Comparison of ENCODE assay signal across 16 cellular contexts in the genomic region with DNA sequence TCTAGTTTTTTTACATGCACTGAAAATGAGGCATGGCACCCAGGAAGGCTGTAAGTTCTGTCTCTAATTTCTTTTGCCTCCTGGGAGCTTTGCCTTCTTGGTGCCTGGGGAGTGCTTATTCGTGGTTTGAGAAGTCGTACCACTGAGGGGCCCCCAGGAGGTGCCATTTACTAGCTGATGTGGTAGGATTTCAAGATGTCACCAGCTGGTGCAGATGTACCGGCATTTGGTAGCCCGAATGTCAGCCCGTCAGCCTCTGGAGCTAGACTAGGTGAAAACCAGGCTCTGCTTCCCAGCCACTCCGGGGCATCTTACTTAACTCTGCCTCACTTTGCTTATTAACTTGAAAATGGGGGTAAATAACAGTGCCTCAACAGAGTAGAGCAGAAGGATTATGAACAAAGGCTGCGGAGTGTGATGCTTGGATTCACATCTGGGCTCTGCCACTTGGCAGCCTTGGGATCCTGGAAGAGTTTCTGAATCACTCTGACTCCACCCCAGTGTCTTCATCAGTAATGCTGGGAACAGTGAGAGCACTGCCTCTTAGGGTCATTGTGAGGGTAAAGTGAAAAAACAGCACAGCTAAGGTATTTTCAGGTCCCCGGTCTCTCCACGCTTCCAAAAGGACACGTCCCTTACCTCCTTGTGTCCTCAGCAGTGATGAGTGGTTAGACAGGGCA. TPM values are rescaled to one million over a fixed set of nuclear protein-coding genes. Genes with fewer than 3 reads are reported as not detected.
DNase-seq lines count a peak whose midpoint lies in the region; ATAC-seq, FAIRE-seq and TF ChIP-seq lines count a peak whose summit lies in the region.
"Had no signal": no experiment of that assay in that cellular context is flagged by ENCODE, and none has a peak within 500 bp of the region (broad histone marks: within the 10 kb centered on the region; RNA-seq: fewer than 3 reads in every experiment).

No MANE protein-coding gene starts in this region.

- H3K36me3 ChIP-seq in BJ (ENCODE audit: control insufficient read depth, insufficient read depth, low read length) = no peaks in the 10 kb centered on the region
- H3K36me3 ChIP-seq in psoas muscle (ENCODE audit: insufficient read depth in 1 of 2, low read depth in 1 of 2) = peaks cover 6 to 93% of the 10 kb centered on the region in 2 donors
- peaks cover 0 to 18% of the 10 kb centered on the region in 2 donors for H3K36me3 ChIP-seq in kidney (ENCODE audit: control insufficient read depth in 1 of 2, insufficient read depth in 2 of 2, low read length in 2 of 2)

- WGBS in psoas muscle, 3 donors = 77 to 88% (median 80%) methylated on average over 10 of the region's 10 CpGs

- DNase-seq in BJ (ENCODE audit: low read depth) = peak; percentile 26
- peak; percentile 4 for DNase-seq in NAMALWA (ENCODE audit: low spot score)
- peak; percentile 51 for DNase-seq in fibroblast of peridontal ligament (ENCODE audit: extremely low read depth)
- no peak for DNase-seq in psoas muscle
- no peak for DNase-seq in kidney
- no peak for DNase-seq in coronary artery (ENCODE audit: low spot score)
- no peak for DNase-seq in foreskin keratinocyte
- DNase-seq: activated CD4-positive, alpha-beta T cell treated with anti-CD3 and anti-CD28 coated beads, Interleukin-2, amount 10 ng/mL, durations not matched to agents 7 days and 5 days; activated CD8-positive, alpha-beta memory T cell treated with anti-CD3 and anti-CD28 coated beads, Interleukin-2, amount 50 U/mL, for 4 hours; activated gamma-delta T cell treated with Interleukin-2 at 50 U/mL for 16 hours; NCI-H1694; NCI-H446 had no signal

- H3K4me3 ChIP-seq in BJ (ENCODE audit: low read depth, low read length) (no peak overlapping the region), psoas muscle (no peak overlapping the region), kidney (ENCODE audit: low read length in 2 of 2) (no peak overlapping the region), coronary artery (no peak overlapping the region)
- H3K4me3 ChIP-seq: BLaER1, lung, suprapubic skin had no signal

- H3K27ac ChIP-seq in psoas muscle (no peak overlapping the region), kidney (ENCODE audit: low read depth in 2 of 2, low read length in 2 of 2) (no peak overlapping the region), coronary artery (no peak overlapping the region), foreskin keratinocyte (no peak overlapping the region)
- H3K27ac ChIP-seq: BLaER1, suprapubic skin had no signal

- POLR2A ChIA-PET in BJ (lab: Charles Lee) = no interaction called here

- no peak for TF ChIP-seq CTCF in BJ (IDR thresholded peaks at IDR 0.05; ENCODE audit: insufficient read depth, low read depth, low read length)
- no peak for TF ChIP-seq CTCF in psoas muscle (IDR thresholded peaks at IDR 0.05)
- TF ChIP-seq CTCF in kidney (IDR thresholded peaks at IDR 0.05; ENCODE audit: borderline replicate concordance, extremely low read depth, insufficient read depth) = no peak
- no peak for TF ChIP-seq CTCF in coronary artery (IDR thresholded peaks at IDR 0.05)
- no peak for TF ChIP-seq CTCF in foreskin keratinocyte (conservative IDR thresholded peaks at IDR 0.05)

- H3K9me3 ChIP-seq in psoas muscle (no peaks in the 10 kb centered on the region), kidney (ENCODE audit: control insufficient read depth in 1 of 2, low read length in 2 of 2) (no peaks in the 10 kb centered on the region)
- H3K9me3 ChIP-seq: BLaER1, suprapubic skin had no signal

- ATAC-seq in psoas muscle = peak in 3 of 4 donors; percentile 25 to 57 (median 57)
- ATAC-seq in HG02973 (IDR thresholded peaks at IDR 0.05; ENCODE audit: unreplicated experiment) = no peak
- ATAC-seq in foreskin keratinocyte = no peak

- no peak for FAIRE-seq in kidney (lab: Jason Lieb, UNC)

- H3K4me1 ChIP-seq in psoas muscle (peaks cover 6% of the 10 kb centered on the region), kidney (ENCODE audit: control insufficient read depth in 1 of 2, insufficient read depth in 1 of 2, low read depth in 1 of 2, low read length in 2 of 2) (no peaks in the 10 kb centered on the region), foreskin keratinocyte (no peaks in the 10 kb centered on the region)

- H3K9ac ChIP-seq in kidney (ENCODE audit: low read length in 2 of 2) = no peak overlapping the region
- H3K9ac ChIP-seq: BLaER1 had no signal

- CTCF ChIA-PET in BJ (lab: Yijun Ruan, JAX) = interaction anchor here (0.9 to 3.2 kb wide), 6 partner anchors 10 to 127 kb away, joined by 3 to 10 read pairs (median 4); no protein-coding TSS in a partner anchor

- intact Hi-C loops in psoas muscle (cut with DNase I) = no loop called here
- intact Hi-C loops in kidney (cut with DNase I) = no loop called here

- H3K27me3 ChIP-seq in BJ (ENCODE audit: control insufficient read depth, insufficient read depth, low read length) (no peaks in the 10 kb centered on the region), psoas muscle (ENCODE audit: insufficient read depth in 3 of 3, low read length in 2 of 3) (no peaks in the 10 kb centered on the region), foreskin keratinocyte (no peaks in the 10 kb centered on the region)
- H3K27me3 ChIP-seq: BLaER1, suprapubic skin had no signal

RNA-seq across cellular contexts. Expression of a gene that starts 31.4 kb away (rescaled TPM):
- polyA plus RNA-seq in BJ (2011; rRNA removed) (not detected in 2 replicates), psoas muscle (under 1 TPM in 1 of 3 donors, not detected in 2; 0.14 TPM), kidney (ENCODE audit: insufficient read depth, low read depth, low replicate concordance) (0.34 TPM), foreskin keratinocyte (0.55 and 0.68 TPM in 2 replicates)
- polyA minus RNA-seq in BJ (2011; rRNA and poly(A)+ RNA removed) = not detected in 2 replicates
- total RNA-seq in psoas muscle (under 1 TPM in 2 of 4 donors, not detected in 2; 0.32 to 0.58 TPM), kidney (1.2 TPM), foreskin keratinocyte (0.48 and 0.53 TPM in 2 replicates)
- total RNA-seq: activated CD4-positive, alpha-beta T cell treated with anti-CD3 and anti-CD28 coated beads, Interleukin-2, amount 10 ng/mL, durations not matched to agents 7 days and 5 days had no signal

Comparison
In these comparisons a context has a peak if more than half of its experiments do, and no peak if none do; other contexts are left out.
1. DNase-seq: peak in BJ (single experiment), NAMALWA (single experiment) and fibroblast of peridontal ligament (single experiment); none in psoas muscle (0 of 2), kidney (single experiment), coronary artery (single experiment) and foreskin keratinocyte (0 of 2).
2. ATAC-seq: peak in psoas muscle (3 of 4); none in HG02973 (single experiment) and foreskin keratinocyte (single experiment).